Comparison of ENCODE assay signal across 8 cellular contexts in genomic region chr20:58891076-58891685, GRCh38. TPM values are rescaled to one million over a fixed set of nuclear protein-coding genes. Genes with fewer than 3 reads are reported as not detected.
DNase-seq lines count a peak whose midpoint lies in the region; ATAC-seq and TF ChIP-seq lines count a peak whose summit lies in the region.

No MANE protein-coding gene starts in this region.

- peak overlapping the region; percentile 91 to 97 for H3K4me3 ChIP-seq in tibial artery

- peak overlapping the region; percentile 100 for H3K27ac ChIP-seq in tibial artery

- no peaks in the 10 kb centered on the region for H3K36me3 ChIP-seq in tibial artery

- peaks cover 0 to 41% (median 31%) of the 10 kb centered on the region in 4 donors for H3K4me1 ChIP-seq in tibial artery

- H3K9me3 ChIP-seq in tibial artery = no peaks in the 10 kb centered on the region

- intact Hi-C loops in tibial artery (cut with DNase I; ENCODE audit: low total_unique reads) = loop anchor here (5.0 kb wide), 1 partner anchor 141 kb away; the partner anchor contains the start of gene ATP5F1E

- DNase-seq in NCI-H2029 (lab: John Stamatoyannopoulos, UW) = peak; percentile 33
- DNase-seq in NCI-H2029 treated with DMSO at 0.1 percent for 48 hours (lab: John Stamatoyannopoulos, UW) = no peak
- peak; percentile 83 for DNase-seq in RPMI8226
- peak; percentile 57 for DNase-seq in activated gamma-delta T cell treated with anti-CD3 and anti-CD28 coated beads, Interleukin-2, amount 50 U/mL, for 16 hours (ENCODE audit: low read depth)
- DNase-seq in germinal center (ENCODE audit: low spot score) = peak; percentile 85
- no peak for DNase-seq in omental fat pad (ENCODE audit: low spot score)
- DNase-seq in tibial artery = peak; percentile 76 to 91

- H3K27me3 ChIP-seq in tibial artery = no peaks in the 10 kb centered on the region

- no peak for TF ChIP-seq CTCF in omental fat pad (IDR thresholded peaks at IDR 0.05)
- no peak for TF ChIP-seq CTCF in tibial artery (IDR thresholded peaks at IDR 0.05)

- peak; percentile 24 for ATAC-seq in HG03135 (IDR thresholded peaks at IDR 0.05; ENCODE audit: unreplicated experiment)
- peak; percentile 70 for ATAC-seq in omental fat pad (ENCODE audit: low FRiP score)

RNA-seq across cellular contexts. Expression of gene GNAS, which starts 38.7 kb away (rescaled TPM):
- 100 to 1,000 TPM; 606 to 837 (median 753) TPM for total RNA-seq in omental fat pad

RNA-seq across cellular contexts. Expression of gene GNAS-AS1, which starts 40.5 kb away (rescaled TPM):
- under 1 TPM in 1 of 4 donors, not detected in 3; 0.28 TPM for total RNA-seq in omental fat pad

Comparison
In these comparisons a context has a peak if more than half of its experiments do, and no peak if none do; other contexts are left out.
1. DNase-seq: peak in NCI-H2029 (single experiment), RPMI8226 (single experiment), activated gamma-delta T cell treated with anti-CD3 and anti-CD28 coated beads, Interleukin-2, amount 50 U/mL, for 16 hours (single experiment), germinal center (single experiment) and tibial artery (2 of 2); none in NCI-H2029 treated with DMSO at 0.1 percent for 48 hours (single experiment) and omental fat pad (single experiment).